8 cellular contexts compared by ENCODE assay signal in the genomic region with DNA sequence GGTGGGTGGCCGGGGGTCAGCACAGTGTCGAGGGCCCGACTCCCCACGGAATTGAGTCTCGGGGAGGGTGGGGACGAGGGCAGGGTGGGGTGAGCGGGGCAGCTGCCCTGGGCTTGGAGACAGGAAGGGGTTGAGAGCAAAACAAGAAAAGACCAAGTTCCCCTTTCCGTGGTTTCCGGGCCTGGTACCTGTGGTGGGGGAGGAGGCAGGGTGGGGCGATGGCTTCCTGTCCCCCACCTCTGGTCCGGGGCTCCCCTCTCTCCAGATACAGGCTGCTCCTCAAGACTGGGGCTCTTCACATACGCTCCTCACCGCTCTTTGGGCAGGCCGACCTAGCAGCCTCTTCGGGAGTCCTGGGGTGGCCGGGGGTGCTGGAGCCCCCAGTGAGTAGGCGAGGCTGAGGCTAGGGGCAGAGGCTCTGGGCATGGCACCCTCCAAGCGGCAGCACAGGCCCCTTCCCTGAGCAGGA. TPM values are rescaled to one million over a fixed set of nuclear protein-coding genes. Genes with fewer than 3 reads are reported as not detected.
A peak's percentile ranks its signal among the peaks of the same experiment; 100 is the strongest.
DNase-seq lines count a peak whose midpoint lies in the region; ATAC-seq and TF ChIP-seq lines count a peak whose summit lies in the region.

No MANE protein-coding gene starts in this region.

- peak; percentile 53 to 69 (median 68) for DNase-seq in T-helper 17 cell
- no peak for DNase-seq in astrocyte of the cerebellum (ENCODE audit: low read depth)
- DNase-seq in lower leg skin (ENCODE audit: low spot score in 2 of 2): peak in 1 of 2 donors; percentile 87
- DNase-seq in stimulated activated CD8-positive, alpha-beta memory T cell treated with anti-CD3 and anti-CD28 coated beads, Interleukin-15, amount 100 ng/mL, for 1 hour (ENCODE audit: low read depth): peak; percentile 53
- DNase-seq in foreskin melanocyte: no peak

- TF ChIP-seq POLR2A in GM15510 (IDR thresholded peaks at IDR 0.05; ENCODE audit: borderline replicate concordance, extremely low read depth, insufficient read length) (peak; percentile 84), lower leg skin (IDR thresholded peaks at IDR 0.05) (no peak)

- H3K36me3 Mint-ChIP-seq in T-helper 17 cell (ENCODE audit: low read depth): peaks cover 15% of the 10 kb centered on the region

- no peaks in the 10 kb centered on the region for H3K27me3 Mint-ChIP-seq in T-helper 17 cell

- TF ChIP-seq CTCF in astrocyte of the cerebellum (IDR thresholded peaks at IDR 0.05; ENCODE audit: low read depth, low read length, missing control alignments) (no peak), lower leg skin (IDR thresholded peaks at IDR 0.05) (no peak)

- H3K27ac Mint-ChIP-seq in T-helper 17 cell: peak overlapping the region; percentile 98

- WGBS in lower leg skin, 2 donors: 15 to 21% methylated on average over 12 to 13 of the region's 18 CpGs

- peak overlapping the region; percentile 49 for H3K4me3 ChIP-seq in astrocyte of the cerebellum (ENCODE audit: low read depth, low read length)
- peak overlapping the region; percentile 15 for H3K4me3 ChIP-seq in lower leg skin (ENCODE audit: low read depth, poor library complexity, severe bottlenecking)

- peaks cover 35% of the 10 kb centered on the region for H3K4me1 Mint-ChIP-seq in T-helper 17 cell

- intact Hi-C loops in lower leg skin (cut with DNase I; ENCODE audit: low total_unique reads): no loop called here

- H3K4me3 Mint-ChIP-seq in T-helper 17 cell: peak overlapping the region; percentile 99

- in situ Hi-C loops in astrocyte of the cerebellum (cut with HindIII; ENCODE audit: low sequenced_read_pairs): no loop called here

- ATAC-seq in HG02943 (IDR thresholded peaks at IDR 0.05; ENCODE audit: low read depth, unreplicated experiment): peak; percentile 39
- peak; percentile 62 for ATAC-seq in T-helper 17 cell
- no peak for ATAC-seq in GM21825 (IDR thresholded peaks at IDR 0.05; ENCODE audit: unreplicated experiment)

- no peaks in the 10 kb centered on the region for H3K9me3 ChIP-seq in T-helper 17 cell (ENCODE audit: control insufficient read depth, low read length, poor library complexity, severe bottlenecking)

RNA-seq across cellular contexts. Expression of gene CORO1A, which starts 0.6 kb away (rescaled TPM):
- total RNA-seq in T-helper 17 cell (100 to 1,000 TPM; 665 to 718 TPM), lower leg skin (10 to 100 TPM; 16.7 to 44.4 (median 27.0) TPM)

RNA-seq across cellular contexts. Expression of gene BOLA2B, which starts 9.5 kb away (rescaled TPM):
- 10 to 100 TPM; 60.7 to 78.7 TPM for total RNA-seq in T-helper 17 cell
- total RNA-seq in lower leg skin: 100 to 1,000 TPM in 3 of 4 donors, 10 to 100 TPM in 1; 87.6 to 199 (median 147) TPM

RNA-seq across cellular contexts. Expression of gene SLX1A, which starts 9.7 kb away (rescaled TPM):
- 10 to 100 TPM; 43.0 to 47.8 TPM for total RNA-seq in T-helper 17 cell
- total RNA-seq in lower leg skin: 10 to 100 TPM; 22.1 to 68.1 (median 45.3) TPM

RNA-seq across cellular contexts. Expression of gene SULT1A3, which starts 15.1 kb away (rescaled TPM):
- total RNA-seq in T-helper 17 cell (10 to 100 TPM; 28.8 to 30.0 TPM), lower leg skin (10 to 100 TPM in 2 of 4 donors, 1 to 10 TPM in 2; 2.0 to 19.3 (median 11.3) TPM)

Comparison
In these comparisons a context has a peak if more than half of its experiments do, and no peak if none do; other contexts are left out.
1. DNase-seq: peak in T-helper 17 cell (3 of 3) and stimulated activated CD8-positive, alpha-beta memory T cell treated with anti-CD3 and anti-CD28 coated beads, Interleukin-15, amount 100 ng/mL, for 1 hour (single experiment); none in astrocyte of the cerebellum (single experiment) and foreskin melanocyte (single experiment).
2. RNA of gene CORO1A, which starts 0.6 kb away (total RNA-seq): 665 to 718 TPM in T-helper 17 cell; 16.7 to 44.4 TPM in lower leg skin; every median in the first group is over 10 times any median in the second.